ENCODE assay signal across 8 cellular contexts in the genomic region with DNA sequence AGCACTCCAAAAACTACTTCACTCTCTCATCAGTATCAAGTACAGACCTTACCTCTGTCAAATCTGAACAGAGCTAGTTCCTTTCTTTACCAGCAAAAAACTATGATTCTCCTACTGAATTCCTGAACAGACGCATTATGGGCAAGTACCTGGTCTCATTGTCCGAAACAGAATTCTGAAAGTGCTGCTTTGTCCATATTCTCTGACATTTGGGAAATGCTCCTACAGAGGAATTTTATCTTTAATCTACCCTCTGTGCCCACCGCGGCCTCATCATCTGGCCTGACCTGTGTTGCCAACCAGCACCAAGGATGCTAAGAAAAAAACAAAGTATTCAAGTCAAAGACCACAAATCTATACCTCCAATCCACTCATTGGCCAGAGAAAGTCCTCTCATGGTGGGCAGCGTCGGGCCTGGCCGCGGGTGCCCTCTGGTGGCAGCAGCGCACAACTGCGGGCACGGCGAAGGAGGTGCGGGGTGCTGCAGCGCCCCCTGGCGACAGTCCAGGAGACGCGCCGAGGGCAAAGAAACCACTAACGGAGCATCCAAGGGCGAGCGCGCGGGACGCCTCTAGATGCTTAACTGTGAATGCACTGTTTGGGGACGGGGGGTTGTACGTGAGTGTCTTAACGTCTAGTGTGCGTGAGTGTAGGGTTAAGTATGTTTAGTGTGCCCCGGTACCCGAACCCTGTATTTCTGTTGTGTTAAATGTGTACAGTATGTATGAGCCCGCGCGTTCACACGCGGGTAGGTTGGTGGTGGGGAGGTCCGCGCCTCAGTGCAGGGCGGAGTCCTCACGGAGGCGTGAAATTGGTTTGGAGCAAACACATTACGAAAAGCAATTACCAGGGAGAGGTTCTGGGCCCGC. TPM values are rescaled to one million over a fixed set of nuclear protein-coding genes. Genes with fewer than 3 reads are reported as not detected.
DNase-seq lines count a peak whose midpoint lies in the region; ATAC-seq and TF ChIP-seq lines count a peak whose summit lies in the region.
"Had no signal": no experiment of that assay in that cellular context is flagged by ENCODE, and none has a peak within 500 bp of the region (broad histone marks: within the 10 kb centered on the region; RNA-seq: fewer than 3 reads in every experiment).

No MANE protein-coding gene starts in this region.

- BruUV-seq in mammary epithelial cell (replicated peaks; lab: Mats Ljungman, UMichigan): no TSS peak

- no peaks in the 10 kb centered on the region for H4K20me1 ChIP-seq in mammary epithelial cell (ENCODE audit: insufficient read depth, low read length)

- no peak overlapping the region for H3K27ac ChIP-seq in mammary epithelial cell (ENCODE audit: insufficient read depth, low read depth, low read length)

- no peaks in the 10 kb centered on the region for H3K36me3 Mint-ChIP-seq in WTC11

- TF ChIP-seq CTCF in GM12874 (IDR thresholded peaks at IDR 0.05; ENCODE audit: insufficient read depth, low read depth, low read length): peak; percentile 100
- TF ChIP-seq CTCF in WTC11 (IDR thresholded peaks at IDR 0.05): peak; percentile 100
- TF ChIP-seq CTCF in mammary epithelial cell (conservative IDR thresholded peaks at IDR 0.05 in 1 of 2, IDR thresholded peaks at IDR 0.05 in 1 of 2; ENCODE audit: extremely low read depth in 1 of 2, insufficient read depth in 1 of 2, low read depth in 1 of 2, low read length in 2 of 2): peak; percentile 100

- no peak overlapping the region for H3K4me2 ChIP-seq in mammary epithelial cell (ENCODE audit: insufficient read depth, low read depth, low read length)

- dilution Hi-C loops in mammary epithelial cell (cut with HindIII; ENCODE audit: low sequenced_read_pairs): no loop called here

- H3K4me3 Mint-ChIP-seq in WTC11: no peak overlapping the region

- ATAC-seq in HG02588 (IDR thresholded peaks at IDR 0.05; ENCODE audit: unreplicated experiment) (peak; percentile 67), WTC11 (peak; percentile 46)

- peaks cover 92% of the 10 kb centered on the region for H3K27me3 Mint-ChIP-seq in WTC11 (ENCODE audit: low read depth)

- H3K27me3 ChIP-seq in mammary epithelial cell (ENCODE audit: insufficient read depth, low read length): peaks cover 20% of the 10 kb centered on the region

- intact Hi-C loops in mammary epithelial cell (cut with micrococcal nuclease): loop anchor here (1.0 to 2.0 kb wide), 8 partner anchors 28 to 394 kb away; no protein-coding TSS in a partner anchor

- no peaks in the 10 kb centered on the region for H3K4me1 ChIP-seq in mammary epithelial cell (ENCODE audit: insufficient read depth, low read length)

- no peak overlapping the region for H3K27ac Mint-ChIP-seq in WTC11

- H3K4me1 Mint-ChIP-seq in WTC11: peaks cover 19% of the 10 kb centered on the region

- H3K79me2 ChIP-seq in mammary epithelial cell (ENCODE audit: insufficient read depth, low read length): no peaks in the 10 kb centered on the region

- no peak overlapping the region for H2AFZ ChIP-seq in mammary epithelial cell (ENCODE audit: low read depth, low read length)

- DNase-seq in NCI-H2171 (lab: John Stamatoyannopoulos, UW) (peak; percentile 24), WTC11 (ENCODE audit: low spot score) (peak; percentile 78), mammary epithelial cell (peak; percentile 56), kidney tubule cell (ENCODE audit: low spot score) (peak; percentile 66)
- peak; percentile 80 to 86 for DNase-seq in stimulated activated CD4-positive, alpha-beta T cell treated with anti-CD3 and anti-CD28 coated beads, Interleukin-2, amount 100 ng/mL, for 48 hours

- no peak overlapping the region for H3K4me3 ChIP-seq in mammary epithelial cell (replicated peaks in 1 of 3; ENCODE audit: insufficient read depth in 1 of 3, low read depth in 2 of 3, low read length in 3 of 3)

- in situ Hi-C loops in mammary epithelial cell (cut with MboI; ENCODE audit: low sequenced_read_pairs in 2 of 2): no loop called here

- peaks cover 8% of the 10 kb centered on the region for H3K9me3 Mint-ChIP-seq in WTC11

- H3K9ac ChIP-seq in mammary epithelial cell (ENCODE audit: insufficient read depth, low read length): no peak overlapping the region

- CTCF ChIA-PET in WTC11 (lab: Charles Lee) (interaction anchor here (1.1 to 1.3 kb wide), 2 partner anchors 47 to 122 kb away, joined by 3 to 5 read pairs; no protein-coding TSS in a partner anchor), mammary epithelial cell (lab: Charles Lee; ENCODE audit: low non-redundant PET) (no interaction called here)

- no peaks in the 10 kb centered on the region for H3K9me3 ChIP-seq in mammary epithelial cell (replicated peaks; ENCODE audit: insufficient read depth, low read length)

- 25% methylated on average over 39 of the region's 42 CpGs for WGBS in mammary epithelial cell (ENCODE audit: low coverage, missing lambda C conversion rate)

- POLR2A ChIA-PET in WTC11 (lab: Charles Lee): no interaction called here

- no peaks in the 10 kb centered on the region for H3K36me3 ChIP-seq in mammary epithelial cell (ENCODE audit: insufficient read depth, low read length)

TF ChIP-seq in WTC11, 78 proteins besides CTCF, POLR2A, EP300 and RAD21 (continues in another document):
- TF ChIP-seq, protein P1, sequence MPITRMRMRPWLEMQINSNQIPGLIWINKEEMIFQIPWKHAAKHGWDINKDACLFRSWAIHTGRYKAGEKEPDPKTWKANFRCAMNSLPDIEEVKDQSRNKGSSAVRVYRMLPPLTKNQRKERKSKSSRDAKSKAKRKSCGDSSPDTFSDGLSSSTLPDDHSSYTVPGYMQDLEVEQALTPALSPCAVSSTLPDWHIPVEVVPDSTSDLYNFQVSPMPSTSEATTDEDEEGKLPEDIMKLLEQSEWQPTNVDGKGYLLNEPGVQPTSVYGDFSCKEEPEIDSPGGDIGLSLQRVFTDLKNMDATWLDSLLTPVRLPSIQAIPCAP (CRISPR knock-in tag; IDR thresholded peaks at IDR 0.05): no peak
- TF ChIP-seq ZNF317 (CRISPR knock-in tag; IDR thresholded peaks at IDR 0.05; ENCODE audit: borderline replicate concordance, low read depth) (no peak), GTF2I (CRISPR knock-in tag; conservative IDR thresholded peaks at IDR 0.05) (no peak), FOXP1 (CRISPR knock-in tag; IDR thresholded peaks at IDR 0.05; ENCODE audit: borderline replicate concordance) (peak; percentile 33; the same call in 1 of the 2 replicates), MAX (CRISPR knock-in tag; IDR thresholded peaks at IDR 0.05) (peak; percentile 41; the same call in 1 of the 2 replicates), GRHL2 (CRISPR knock-in tag; IDR thresholded peaks at IDR 0.05; ENCODE audit: insufficient replicate concordance, severe bottlenecking) (no peak)
- TF ChIP-seq, protein P2, sequence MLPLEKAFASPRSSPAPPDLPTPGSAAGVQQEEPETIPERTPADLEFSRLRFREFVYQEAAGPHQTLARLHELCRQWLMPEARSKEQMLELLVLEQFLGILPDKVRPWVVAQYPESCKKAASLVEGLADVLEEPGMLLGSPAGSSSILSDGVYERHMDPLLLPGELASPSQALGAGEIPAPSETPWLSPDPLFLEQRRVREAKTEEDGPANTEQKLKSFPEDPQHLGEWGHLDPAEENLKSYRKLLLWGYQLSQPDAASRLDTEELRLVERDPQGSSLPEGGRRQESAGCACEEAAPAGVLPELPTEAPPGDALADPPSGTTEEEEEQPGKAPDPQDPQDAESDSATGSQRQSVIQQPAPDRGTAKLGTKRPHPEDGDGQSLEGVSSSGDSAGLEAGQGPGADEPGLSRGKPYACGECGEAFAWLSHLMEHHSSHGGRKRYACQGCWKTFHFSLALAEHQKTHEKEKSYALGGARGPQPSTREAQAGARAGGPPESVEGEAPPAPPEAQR (CRISPR knock-in tag; IDR thresholded peaks at IDR 0.05): no peak
- TF ChIP-seq, protein P3, sequence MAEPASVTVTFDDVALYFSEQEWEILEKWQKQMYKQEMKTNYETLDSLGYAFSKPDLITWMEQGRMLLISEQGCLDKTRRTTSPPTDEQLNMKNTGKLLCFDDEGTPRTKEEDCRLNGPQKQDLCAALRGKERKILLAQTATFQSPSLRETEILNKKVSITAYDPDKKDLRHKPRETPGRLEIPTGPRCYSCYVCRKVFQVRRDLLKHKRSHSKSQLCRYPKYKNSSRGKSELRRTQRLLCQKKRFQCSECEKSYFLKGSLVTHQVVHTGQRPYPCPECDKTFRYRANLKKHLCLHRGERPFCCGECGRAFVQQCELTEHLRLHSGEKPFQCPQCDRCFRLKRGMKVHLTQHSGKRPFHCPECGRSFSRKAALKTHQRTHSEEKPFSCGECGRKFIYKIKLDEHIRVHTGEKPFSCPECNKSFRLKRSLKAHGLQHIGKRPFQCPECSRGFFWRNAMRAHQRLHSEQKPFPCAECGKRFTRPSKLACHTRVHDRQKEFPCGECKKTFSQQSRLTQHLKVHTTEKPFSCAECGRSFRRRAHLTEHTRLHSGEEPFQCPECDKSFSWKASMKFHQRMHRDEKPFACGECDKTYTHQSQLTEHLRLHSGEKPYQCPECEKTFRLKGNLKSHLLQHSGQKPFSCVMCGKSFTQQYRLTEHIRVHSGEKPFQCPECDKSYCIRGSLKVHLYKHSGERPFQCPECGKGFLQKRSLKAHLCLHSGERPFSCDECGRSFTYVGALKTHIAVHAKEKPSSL (CRISPR knock-in tag; conservative IDR thresholded peaks at IDR 0.05): no peak

RNA-seq across cellular contexts. Expression of gene GBX1, which starts 5.0 kb away (rescaled TPM):
- 0.27 to 0.55 TPM in 2 of 3 replicates, not detected in the other for total RNA-seq in WTC11 (2021)
- total RNA-seq in mammary epithelial cell: not detected
- not detected for polyA plus RNA-seq in mammary epithelial cell
- not detected for polyA minus RNA-seq in mammary epithelial cell
- total RNA-seq: temporal lobe had no signal

RNA-seq across cellular contexts. Expression of gene ASB10, which starts 14.5 kb away (rescaled TPM):
- total RNA-seq in WTC11 (2021) (not detected in 3 replicates), mammary epithelial cell (not detected)
- polyA plus RNA-seq in mammary epithelial cell: not detected
- polyA minus RNA-seq in mammary epithelial cell: not detected
- total RNA-seq: temporal lobe had no signal

RNA-seq across cellular contexts. Expression of gene H2BK1, which starts 37.8 kb away (rescaled TPM):
- 0.87 TPM in 1 of 3 replicates, not detected in the others for total RNA-seq in WTC11 (2021)
- not detected for total RNA-seq in mammary epithelial cell
- not detected for polyA plus RNA-seq in mammary epithelial cell
- polyA minus RNA-seq in mammary epithelial cell: not detected
- total RNA-seq: temporal lobe had no signal

RNA-seq across cellular contexts. Expression of gene ABCF2, which starts 54.5 kb away (rescaled TPM):
- total RNA-seq in WTC11 (2021) (41.3 to 43.7 TPM (median 43.5 TPM) in 3 replicates), mammary epithelial cell (10 to 100 TPM; 62.5 to 77.0 TPM)
- polyA plus RNA-seq in mammary epithelial cell: 61.2 TPM
- 56.1 TPM for polyA minus RNA-seq in mammary epithelial cell

RNA-seq across cellular contexts. Expression of gene CHPF2, which starts 59.8 kb away (rescaled TPM):
- total RNA-seq in WTC11 (2021) (25.0 to 30.7 TPM (median 26.3 TPM) in 3 replicates), mammary epithelial cell (10 to 100 TPM; 44.0 to 56.3 TPM)
- 29.7 TPM for polyA plus RNA-seq in mammary epithelial cell
- polyA minus RNA-seq in mammary epithelial cell: 44.2 TPM

Comparison
In these comparisons a context has a peak if more than half of its experiments do, and no peak if none do; other contexts are left out.
1. DNase-seq: peak in every context shown above with its lines; median percentile 83 in stimulated activated CD4-positive, alpha-beta T cell treated with anti-CD3 and anti-CD28 coated beads, Interleukin-2, amount 100 ng/mL, for 48 hours; 78 in WTC11; 66 in kidney tubule cell; 56 in mammary epithelial cell; 24 in NCI-H2171.